Comparison of ENCODE assay signal across 21 cellular contexts in genomic region chr11:76361773-76362172, GRCh38. TPM values are rescaled to one million over a fixed set of nuclear protein-coding genes. Genes with fewer than 3 reads are reported as not detected.
A peak's percentile ranks its signal among the peaks of the same experiment; 100 is the strongest.
DNase-seq lines count a peak whose midpoint lies in the region; ATAC-seq and TF ChIP-seq lines count a peak whose summit lies in the region.
"Had no signal": no experiment of that assay in that cellular context is flagged by ENCODE, and none has a peak within 500 bp of the region (broad histone marks: within the 10 kb centered on the region; RNA-seq: fewer than 3 reads in every experiment).

No MANE protein-coding gene starts in this region.

- no peaks in the 10 kb centered on the region for H3K36me3 ChIP-seq in breast epithelium
- H3K36me3 ChIP-seq in subcutaneous abdominal adipose tissue (ENCODE audit: control insufficient read depth in 5 of 5, insufficient read depth in 5 of 5, low read length in 5 of 5): peaks cover 3 to 16% (median 7%) of the 10 kb centered on the region in 5 donors

- H3K9ac ChIP-seq in subcutaneous abdominal adipose tissue (ENCODE audit: low read length in 5 of 5): no peak overlapping the region

- H3K4me3 ChIP-seq in breast epithelium (no peak overlapping the region), subcutaneous abdominal adipose tissue (ENCODE audit: low read depth in 1 of 5, low read length in 5 of 5) (no peak overlapping the region)
- H3K4me3 ChIP-seq: MG63 had no signal

- H3K36me3 Mint-ChIP-seq in MCF 10A (ENCODE audit: insufficient read depth, unreplicated experiment): peaks cover 33% of the 10 kb centered on the region
- peaks cover 42% of the 10 kb centered on the region for H3K36me3 Mint-ChIP-seq in activated naive CD8-positive, alpha-beta T cell treated with anti-CD3 and anti-CD28 coated beads, Interleukin-2, amount 50 U/mL, for 24 hours (ENCODE audit: low read depth)

- peak overlapping the region; percentile 49 for H3K27ac Mint-ChIP-seq in MCF 10A (ENCODE audit: low read depth, unreplicated experiment)
- H3K27ac Mint-ChIP-seq in activated naive CD8-positive, alpha-beta T cell treated with anti-CD3 and anti-CD28 coated beads, Interleukin-2, amount 50 U/mL, for 24 hours: peak overlapping the region; percentile 37
- H3K27ac Mint-ChIP-seq: B cell had no signal

- POLR2A ChIA-PET in MCF 10A (lab: Yijun Ruan, JAX) (no interaction called here), HEK293T (lab: Yijun Ruan, JAX) (no interaction called here)

- H3K27me3 Mint-ChIP-seq in MCF 10A (ENCODE audit: insufficient read depth, unreplicated experiment): no peaks in the 10 kb centered on the region
- no peaks in the 10 kb centered on the region for H3K27me3 Mint-ChIP-seq in activated naive CD8-positive, alpha-beta T cell treated with anti-CD3 and anti-CD28 coated beads, Interleukin-2, amount 50 U/mL, for 24 hours
- H3K27me3 Mint-ChIP-seq: B cell, IgD-negative memory B cell had no signal

- intact Hi-C loops in MCF 10A (cut with micrococcal nuclease): no loop called here
- intact Hi-C loops in breast epithelium (cut with DNase I; ENCODE audit: low total_unique reads): no loop called here

- CTCF ChIA-PET in MCF 10A (lab: Yijun Ruan, JAX) (interaction anchor here (1.5 kb wide), 1 partner anchor 154 kb away, joined by 6 read pairs; no protein-coding TSS in a partner anchor), HEK293T (lab: Yijun Ruan, JAX) (no interaction called here)

- H3K9me3 Mint-ChIP-seq in MCF 10A (ENCODE audit: unreplicated experiment): no peaks in the 10 kb centered on the region
- H3K9me3 Mint-ChIP-seq in activated naive CD8-positive, alpha-beta T cell treated with anti-CD3 and anti-CD28 coated beads, Interleukin-2, amount 50 U/mL, for 24 hours: no peaks in the 10 kb centered on the region
- H3K9me3 Mint-ChIP-seq: IgD-negative memory B cell had no signal

- DNase-seq in activated CD4-positive, CD25-positive, alpha-beta regulatory T cell (lab: John Stamatoyannopoulos, UW): no peak
- DNase-seq in MCF 10A (ENCODE audit: unreplicated experiment): no peak
- DNase-seq in breast epithelium (ENCODE audit: low spot score in 2 of 2): no peak
- DNase-seq in activated naive CD8-positive, alpha-beta T cell treated with anti-CD3 and anti-CD28 coated beads, Interleukin-2, amount 50 U/mL, for 24 hours: no peak
- DNase-seq in HEK293T (ENCODE audit: extremely low spot score): no peak
- DNase-seq: 8988T, DMS79 treated with DMSO at 0.1 percent for 48 hours, Karpas-422, NCI-H1048, NCI-H1436, NCI-H2029, NCI-H345, NCI-H524 treated with DMSO at 0.1 percent for 48 hours, PC-3, RPMI8226 had no signal

- TF ChIP-seq CTCF in MCF 10A (IDR thresholded peaks at IDR 0.05; ENCODE audit: unreplicated experiment) (no peak), breast epithelium (IDR thresholded peaks at IDR 0.05) (no peak)

- peak; percentile 58 to 60 for ATAC-seq in activated CD4-positive, CD25-positive, alpha-beta regulatory T cell treated with anti-CD3 and anti-CD28 coated beads, Interleukin-2, amount 50 U/mL, for 24 hours
- peak; percentile 43 for ATAC-seq in activated naive CD8-positive, alpha-beta T cell treated with anti-CD3 and anti-CD28 coated beads, Interleukin-2, amount 50 U/mL, for 24 hours
- ATAC-seq in HG03354 (IDR thresholded peaks at IDR 0.05; ENCODE audit: poor library complexity, severe bottlenecking, unreplicated experiment): no peak
- ATAC-seq: PC-3 had no signal

- no TSS peak for BruUV-seq in MCF 10A (replicated peaks; lab: Mats Ljungman, UMichigan)

- TF ChIP-seq POLR2A in breast epithelium (IDR thresholded peaks at IDR 0.05): no peak

- H3K4me1 ChIP-seq in breast epithelium (no peaks in the 10 kb centered on the region), subcutaneous abdominal adipose tissue (ENCODE audit: control insufficient read depth in 5 of 5, insufficient read depth in 5 of 5, low read length in 5 of 5) (peaks cover 0 to 11% (median 9%) of the 10 kb centered on the region in 5 donors)

- H3K27ac ChIP-seq in breast epithelium (no peak overlapping the region), subcutaneous abdominal adipose tissue (ENCODE audit: low read depth, low read length) (peak overlapping the region; percentile 10)

- no peaks in the 10 kb centered on the region for H3K4me1 Mint-ChIP-seq in MCF 10A (ENCODE audit: insufficient read depth, unreplicated experiment)
- H3K4me1 Mint-ChIP-seq in activated naive CD8-positive, alpha-beta T cell treated with anti-CD3 and anti-CD28 coated beads, Interleukin-2, amount 50 U/mL, for 24 hours: peaks cover 22% of the 10 kb centered on the region

- H3K4me3 Mint-ChIP-seq in MCF 10A (ENCODE audit: unreplicated experiment): no peak overlapping the region
- H3K4me3 Mint-ChIP-seq in activated naive CD8-positive, alpha-beta T cell treated with anti-CD3 and anti-CD28 coated beads, Interleukin-2, amount 50 U/mL, for 24 hours: no peak overlapping the region
- H3K4me3 Mint-ChIP-seq: B cell, IgD-negative memory B cell had no signal

- H3K9me3 ChIP-seq in breast epithelium (no peaks in the 10 kb centered on the region), subcutaneous abdominal adipose tissue (ENCODE audit: control insufficient read depth in 5 of 5, low read length in 5 of 5) (no peaks in the 10 kb centered on the region)
- H3K9me3 ChIP-seq: MG63 had no signal

- no peaks in the 10 kb centered on the region for H3K27me3 ChIP-seq in breast epithelium
- no peaks in the 10 kb centered on the region for H3K27me3 ChIP-seq in subcutaneous abdominal adipose tissue (ENCODE audit: control insufficient read depth in 5 of 5, insufficient read depth in 4 of 5, low read length in 5 of 5)
- H3K27me3 ChIP-seq: MG63 had no signal

TF ChIP-seq in HEK293T, 16 proteins besides CTCF, POLR2A, EP300 and RAD21:
- TF ChIP-seq TARDBP (IDR thresholded peaks at IDR 0.05): no peak
- TF ChIP-seq FOXK2 (IDR thresholded peaks at IDR 0.05): no peak
- TF ChIP-seq ZNF384 (IDR thresholded peaks at IDR 0.05): no peak
- no peak for TF ChIP-seq ARNT (IDR thresholded peaks at IDR 0.05)
- no peak for TF ChIP-seq L3MBTL2 (conservative IDR thresholded peaks at IDR 0.05)

RNA-seq across cellular contexts. Expression of gene THAP12, which starts 19.2 kb away (rescaled TPM):
- 49.3 and 52.5 TPM in 2 replicates for total RNA-seq in MCF 10A (2022)
- total RNA-seq in breast epithelium: 10 to 100 TPM; 42.3 to 49.9 (median 49.5) TPM

RNA-seq across cellular contexts. Expression of gene GVQW3, which starts 19.4 kb away (rescaled TPM):
- total RNA-seq in MCF 10A (2022) (1.5 and 1.6 TPM in 2 replicates), breast epithelium (1 to 10 TPM; 1.3 to 5.4 (median 3.9) TPM)
